Comparison of ENCODE assay signal across 1 cellular context in the genomic region with DNA sequence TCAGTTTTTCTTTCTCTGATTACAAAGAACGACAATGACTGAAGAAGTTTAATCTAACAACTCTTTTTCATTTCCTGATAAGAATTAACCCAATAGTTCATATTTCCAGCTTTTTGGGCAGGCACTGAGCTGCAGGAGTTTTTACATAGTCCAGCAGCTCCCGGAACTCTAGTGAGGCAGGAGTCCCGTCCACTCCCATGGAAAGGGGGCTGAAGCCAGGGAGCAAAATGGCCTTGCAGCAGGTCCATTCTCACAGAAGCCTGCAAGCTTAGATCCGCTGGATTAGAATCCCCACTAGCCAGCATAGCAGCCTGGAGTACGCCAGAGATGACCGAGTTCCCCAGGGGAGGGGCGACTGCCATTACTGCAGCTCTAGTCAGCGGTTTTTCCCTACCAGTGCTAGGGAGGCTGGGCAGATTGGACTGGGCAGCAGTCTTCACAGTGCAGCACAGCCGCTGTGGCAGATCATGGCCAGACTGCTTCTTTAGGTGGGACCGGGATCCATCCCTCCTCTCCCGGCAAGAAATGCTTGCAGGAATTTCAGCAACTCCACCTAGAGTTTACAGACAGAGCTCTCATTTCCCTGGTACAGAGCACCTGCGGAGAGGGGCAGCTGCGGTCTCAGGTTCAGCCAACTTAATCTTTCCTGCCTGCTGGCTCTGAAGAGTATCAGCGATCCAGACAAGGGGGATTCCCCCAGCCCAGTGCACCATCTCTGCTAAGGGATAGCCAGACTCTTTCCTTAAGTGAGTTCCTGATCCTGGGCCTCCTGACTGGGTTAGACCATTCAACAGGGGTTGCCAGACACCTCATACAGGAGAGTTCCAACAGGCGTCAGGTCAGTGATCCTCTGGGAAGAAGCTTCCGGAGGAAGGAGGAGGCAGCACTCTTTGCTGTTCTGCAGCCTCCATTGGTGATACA.
TF ChIP-seq lines count a peak whose summit lies in the region.

No MANE protein-coding gene starts in this region.

TF ChIP-seq in HepG2, 621 proteins besides CTCF, POLR2A, EP300 and RAD21 (continued from another document and continues in another):
- TF ChIP-seq, protein P1, sequence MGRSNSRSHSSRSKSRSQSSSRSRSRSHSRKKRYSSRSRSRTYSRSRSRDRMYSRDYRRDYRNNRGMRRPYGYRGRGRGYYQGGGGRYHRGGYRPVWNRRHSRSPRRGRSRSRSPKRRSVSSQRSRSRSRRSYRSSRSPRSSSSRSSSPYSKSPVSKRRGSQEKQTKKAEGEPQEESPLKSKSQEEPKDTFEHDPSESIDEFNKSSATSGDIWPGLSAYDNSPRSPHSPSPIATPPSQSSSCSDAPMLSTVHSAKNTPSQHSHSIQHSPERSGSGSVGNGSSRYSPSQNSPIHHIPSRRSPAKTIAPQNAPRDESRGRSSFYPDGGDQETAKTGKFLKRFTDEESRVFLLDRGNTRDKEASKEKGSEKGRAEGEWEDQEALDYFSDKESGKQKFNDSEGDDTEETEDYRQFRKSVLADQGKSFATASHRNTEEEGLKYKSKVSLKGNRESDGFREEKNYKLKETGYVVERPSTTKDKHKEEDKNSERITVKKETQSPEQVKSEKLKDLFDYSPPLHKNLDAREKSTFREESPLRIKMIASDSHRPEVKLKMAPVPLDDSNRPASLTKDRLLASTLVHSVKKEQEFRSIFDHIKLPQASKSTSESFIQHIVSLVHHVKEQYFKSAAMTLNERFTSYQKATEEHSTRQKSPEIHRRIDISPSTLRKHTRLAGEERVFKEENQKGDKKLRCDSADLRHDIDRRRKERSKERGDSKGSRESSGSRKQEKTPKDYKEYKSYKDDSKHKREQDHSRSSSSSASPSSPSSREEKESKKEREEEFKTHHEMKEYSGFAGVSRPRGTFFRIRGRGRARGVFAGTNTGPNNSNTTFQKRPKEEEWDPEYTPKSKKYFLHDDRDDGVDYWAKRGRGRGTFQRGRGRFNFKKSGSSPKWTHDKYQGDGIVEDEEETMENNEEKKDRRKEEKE (IDR thresholded peaks at IDR 0.05): no peak
- TF ChIP-seq SMC3 (IDR thresholded peaks at IDR 0.05; ENCODE audit: low read length): no peak
- 0 out of 2 replicates have a peak, but pooled peaks have one; percentile 49 for TF ChIP-seq ZNF552 (CRISPR knock-in tag; IDR thresholded peaks at IDR 0.05; ENCODE audit: borderline replicate concordance)
- TF ChIP-seq SMAD3 (CRISPR knock-in tag; IDR thresholded peaks at IDR 0.05): 0 out of 2 replicates have a peak, but pooled peaks have one; percentile 18
- TF ChIP-seq ZBTB38 (CRISPR knock-in tag; IDR thresholded peaks at IDR 0.05): no peak
- TF ChIP-seq ZNF781 (CRISPR knock-in tag; IDR thresholded peaks at IDR 0.05; ENCODE audit: borderline replicate concordance, not compliant biosample characterization): no peak
- peak; percentile 6; the same call in 1 of the 2 replicates for TF ChIP-seq ZFX (CRISPR knock-in tag; IDR thresholded peaks at IDR 0.05; ENCODE audit: low read depth)
- TF ChIP-seq HDAC1 (CRISPR knock-in tag; IDR thresholded peaks at IDR 0.05): peak; percentile 53
- TF ChIP-seq YEATS2 (CRISPR knock-in tag; IDR thresholded peaks at IDR 0.05; ENCODE audit: borderline replicate concordance): no peak
- TF ChIP-seq ELF4 (CRISPR knock-in tag; IDR thresholded peaks at IDR 0.05; ENCODE audit: borderline replicate concordance): peak; percentile 84
- no peak for TF ChIP-seq ZNF383 (CRISPR knock-in tag; IDR thresholded peaks at IDR 0.05; ENCODE audit: borderline replicate concordance)
- no peak for TF ChIP-seq KLF16 (CRISPR knock-in tag; IDR thresholded peaks at IDR 0.05)
- no peak for TF ChIP-seq RFX5 (IDR thresholded peaks at IDR 0.05; ENCODE audit: low read depth, low read length)
- TF ChIP-seq, protein P2, sequence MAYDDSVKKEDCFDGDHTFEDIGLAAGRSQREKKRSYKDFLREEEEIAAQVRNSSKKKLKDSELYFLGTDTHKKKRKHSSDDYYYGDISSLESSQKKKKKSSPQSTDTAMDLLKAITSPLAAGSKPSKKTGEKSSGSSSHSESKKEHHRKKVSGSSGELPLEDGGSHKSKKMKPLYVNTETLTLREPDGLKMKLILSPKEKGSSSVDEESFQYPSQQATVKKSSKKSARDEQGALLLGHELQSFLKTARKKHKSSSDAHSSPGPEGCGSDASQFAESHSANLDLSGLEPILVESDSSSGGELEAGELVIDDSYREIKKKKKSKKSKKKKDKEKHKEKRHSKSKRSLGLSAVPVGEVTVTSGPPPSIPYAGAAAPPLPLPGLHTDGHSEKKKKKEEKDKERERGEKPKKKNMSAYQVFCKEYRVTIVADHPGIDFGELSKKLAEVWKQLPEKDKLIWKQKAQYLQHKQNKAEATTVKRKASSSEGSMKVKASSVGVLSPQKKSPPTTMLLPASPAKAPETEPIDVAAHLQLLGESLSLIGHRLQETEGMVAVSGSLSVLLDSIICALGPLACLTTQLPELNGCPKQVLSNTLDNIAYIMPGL (CRISPR knock-in tag; IDR thresholded peaks at IDR 0.05; ENCODE audit: borderline replicate concordance in 1 of 2, low read depth in 1 of 2): peak in 1 of 2 experiments; percentile 46; a peak in 1 of 4 replicates
- TF ChIP-seq ZFY (CRISPR knock-in tag; IDR thresholded peaks at IDR 0.05): peak; percentile 32
- TF ChIP-seq, protein P3, sequence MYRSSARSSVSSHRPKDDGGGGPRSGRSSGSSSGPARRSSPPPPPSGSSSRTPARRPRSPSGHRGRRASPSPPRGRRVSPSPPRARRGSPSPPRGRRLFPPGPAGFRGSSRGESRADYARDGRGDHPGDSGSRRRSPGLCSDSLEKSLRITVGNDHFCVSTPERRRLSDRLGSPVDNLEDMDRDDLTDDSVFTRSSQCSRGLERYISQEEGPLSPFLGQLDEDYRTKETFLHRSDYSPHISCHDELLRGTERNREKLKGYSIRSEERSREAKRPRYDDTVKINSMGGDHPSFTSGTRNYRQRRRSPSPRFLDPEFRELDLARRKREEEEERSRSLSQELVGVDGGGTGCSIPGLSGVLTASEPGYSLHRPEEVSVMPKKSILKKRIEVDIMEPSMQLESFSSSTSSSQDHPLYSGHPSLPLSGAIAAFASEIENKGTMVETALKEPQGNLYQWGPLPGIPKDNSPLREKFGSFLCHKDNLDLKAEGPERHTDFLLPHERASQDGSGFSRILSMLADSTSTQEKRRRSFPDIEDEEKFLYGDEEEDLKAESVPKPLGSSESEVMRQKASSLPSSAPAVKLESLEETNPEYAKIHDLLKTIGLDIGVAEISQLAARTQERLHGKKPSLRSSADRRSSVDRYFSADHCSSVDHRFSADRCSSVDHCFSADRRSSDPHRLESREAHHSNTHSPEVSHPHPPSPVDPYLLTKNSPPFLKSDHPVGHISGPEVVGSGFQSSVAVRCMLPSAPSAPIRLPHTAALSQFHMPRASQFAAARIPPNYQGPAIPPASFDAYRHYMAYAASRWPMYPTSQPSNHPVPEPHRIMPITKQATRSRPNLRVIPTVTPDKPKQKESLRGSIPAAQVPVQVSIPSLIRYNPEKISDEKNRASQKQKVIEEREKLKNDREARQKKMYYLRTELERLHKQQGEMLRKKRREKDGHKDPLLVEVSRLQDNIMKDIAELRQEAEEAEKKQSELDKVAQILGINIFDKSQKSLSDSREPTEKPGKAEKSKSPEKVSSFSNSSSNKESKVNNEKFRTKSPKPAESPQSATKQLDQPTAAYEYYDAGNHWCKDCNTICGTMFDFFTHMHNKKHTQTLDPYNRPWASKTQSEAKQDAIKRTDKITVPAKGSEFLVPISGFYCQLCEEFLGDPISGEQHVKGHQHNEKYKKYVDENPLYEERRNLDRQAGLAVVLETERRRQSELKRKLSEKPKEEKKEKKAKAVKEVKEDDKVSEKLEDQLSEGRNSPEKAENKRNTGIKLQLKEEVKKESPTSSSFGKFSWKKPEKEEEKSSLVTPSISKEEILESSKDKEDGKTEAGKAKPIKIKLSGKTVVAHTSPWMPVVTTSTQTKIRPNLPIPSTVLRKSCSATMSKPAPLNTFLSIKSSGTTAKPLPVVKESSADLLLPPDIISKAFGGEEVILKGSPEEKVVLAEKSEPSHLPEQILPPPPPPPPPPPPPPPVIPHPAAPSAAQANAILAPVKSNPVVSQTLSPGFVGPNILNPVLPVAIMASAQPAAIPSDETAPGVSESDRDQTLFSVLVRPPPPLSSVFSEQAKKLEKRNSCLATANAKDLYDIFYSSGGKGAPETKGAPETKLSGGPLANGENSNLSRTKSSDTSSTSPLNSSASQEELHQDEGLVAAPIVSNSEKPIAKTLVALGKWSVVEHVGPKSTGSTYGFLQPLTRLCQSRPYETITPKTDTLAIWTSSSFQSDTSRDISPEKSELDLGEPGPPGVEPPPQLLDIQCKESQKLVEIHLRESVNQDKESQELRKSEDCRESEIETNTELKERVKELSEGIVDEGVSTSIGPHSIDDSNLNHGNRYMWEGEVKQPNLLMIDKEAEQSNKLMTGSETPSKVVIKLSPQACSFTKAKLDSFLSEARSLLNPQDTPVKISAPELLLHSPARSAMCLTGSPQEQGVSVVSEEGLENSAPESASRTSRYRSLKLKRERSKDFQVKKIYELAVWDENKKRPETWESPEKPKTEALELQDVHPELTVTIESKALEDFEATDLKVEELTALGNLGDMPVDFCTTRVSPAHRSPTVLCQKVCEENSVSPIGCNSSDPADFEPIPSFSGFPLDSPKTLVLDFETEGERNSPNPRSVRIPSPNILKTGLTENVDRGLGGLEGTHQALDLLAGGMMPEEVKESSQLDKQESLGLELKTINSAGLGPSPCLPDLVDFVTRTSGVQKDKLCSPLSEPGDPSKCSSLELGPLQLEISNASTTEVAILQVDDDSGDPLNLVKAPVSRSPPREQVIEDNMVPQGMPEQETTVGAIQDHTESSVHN (CRISPR knock-in tag; IDR thresholded peaks at IDR 0.05): no peak
- TF ChIP-seq, protein P4, sequence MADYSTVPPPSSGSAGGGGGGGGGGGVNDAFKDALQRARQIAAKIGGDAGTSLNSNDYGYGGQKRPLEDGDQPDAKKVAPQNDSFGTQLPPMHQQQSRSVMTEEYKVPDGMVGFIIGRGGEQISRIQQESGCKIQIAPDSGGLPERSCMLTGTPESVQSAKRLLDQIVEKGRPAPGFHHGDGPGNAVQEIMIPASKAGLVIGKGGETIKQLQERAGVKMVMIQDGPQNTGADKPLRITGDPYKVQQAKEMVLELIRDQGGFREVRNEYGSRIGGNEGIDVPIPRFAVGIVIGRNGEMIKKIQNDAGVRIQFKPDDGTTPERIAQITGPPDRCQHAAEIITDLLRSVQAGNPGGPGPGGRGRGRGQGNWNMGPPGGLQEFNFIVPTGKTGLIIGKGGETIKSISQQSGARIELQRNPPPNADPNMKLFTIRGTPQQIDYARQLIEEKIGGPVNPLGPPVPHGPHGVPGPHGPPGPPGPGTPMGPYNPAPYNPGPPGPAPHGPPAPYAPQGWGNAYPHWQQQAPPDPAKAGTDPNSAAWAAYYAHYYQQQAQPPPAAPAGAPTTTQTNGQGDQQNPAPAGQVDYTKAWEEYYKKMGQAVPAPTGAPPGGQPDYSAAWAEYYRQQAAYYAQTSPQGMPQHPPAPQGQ (CRISPR knock-in tag; IDR thresholded peaks at IDR 0.05; ENCODE audit: borderline replicate concordance): no peak
- TF ChIP-seq, protein P5, sequence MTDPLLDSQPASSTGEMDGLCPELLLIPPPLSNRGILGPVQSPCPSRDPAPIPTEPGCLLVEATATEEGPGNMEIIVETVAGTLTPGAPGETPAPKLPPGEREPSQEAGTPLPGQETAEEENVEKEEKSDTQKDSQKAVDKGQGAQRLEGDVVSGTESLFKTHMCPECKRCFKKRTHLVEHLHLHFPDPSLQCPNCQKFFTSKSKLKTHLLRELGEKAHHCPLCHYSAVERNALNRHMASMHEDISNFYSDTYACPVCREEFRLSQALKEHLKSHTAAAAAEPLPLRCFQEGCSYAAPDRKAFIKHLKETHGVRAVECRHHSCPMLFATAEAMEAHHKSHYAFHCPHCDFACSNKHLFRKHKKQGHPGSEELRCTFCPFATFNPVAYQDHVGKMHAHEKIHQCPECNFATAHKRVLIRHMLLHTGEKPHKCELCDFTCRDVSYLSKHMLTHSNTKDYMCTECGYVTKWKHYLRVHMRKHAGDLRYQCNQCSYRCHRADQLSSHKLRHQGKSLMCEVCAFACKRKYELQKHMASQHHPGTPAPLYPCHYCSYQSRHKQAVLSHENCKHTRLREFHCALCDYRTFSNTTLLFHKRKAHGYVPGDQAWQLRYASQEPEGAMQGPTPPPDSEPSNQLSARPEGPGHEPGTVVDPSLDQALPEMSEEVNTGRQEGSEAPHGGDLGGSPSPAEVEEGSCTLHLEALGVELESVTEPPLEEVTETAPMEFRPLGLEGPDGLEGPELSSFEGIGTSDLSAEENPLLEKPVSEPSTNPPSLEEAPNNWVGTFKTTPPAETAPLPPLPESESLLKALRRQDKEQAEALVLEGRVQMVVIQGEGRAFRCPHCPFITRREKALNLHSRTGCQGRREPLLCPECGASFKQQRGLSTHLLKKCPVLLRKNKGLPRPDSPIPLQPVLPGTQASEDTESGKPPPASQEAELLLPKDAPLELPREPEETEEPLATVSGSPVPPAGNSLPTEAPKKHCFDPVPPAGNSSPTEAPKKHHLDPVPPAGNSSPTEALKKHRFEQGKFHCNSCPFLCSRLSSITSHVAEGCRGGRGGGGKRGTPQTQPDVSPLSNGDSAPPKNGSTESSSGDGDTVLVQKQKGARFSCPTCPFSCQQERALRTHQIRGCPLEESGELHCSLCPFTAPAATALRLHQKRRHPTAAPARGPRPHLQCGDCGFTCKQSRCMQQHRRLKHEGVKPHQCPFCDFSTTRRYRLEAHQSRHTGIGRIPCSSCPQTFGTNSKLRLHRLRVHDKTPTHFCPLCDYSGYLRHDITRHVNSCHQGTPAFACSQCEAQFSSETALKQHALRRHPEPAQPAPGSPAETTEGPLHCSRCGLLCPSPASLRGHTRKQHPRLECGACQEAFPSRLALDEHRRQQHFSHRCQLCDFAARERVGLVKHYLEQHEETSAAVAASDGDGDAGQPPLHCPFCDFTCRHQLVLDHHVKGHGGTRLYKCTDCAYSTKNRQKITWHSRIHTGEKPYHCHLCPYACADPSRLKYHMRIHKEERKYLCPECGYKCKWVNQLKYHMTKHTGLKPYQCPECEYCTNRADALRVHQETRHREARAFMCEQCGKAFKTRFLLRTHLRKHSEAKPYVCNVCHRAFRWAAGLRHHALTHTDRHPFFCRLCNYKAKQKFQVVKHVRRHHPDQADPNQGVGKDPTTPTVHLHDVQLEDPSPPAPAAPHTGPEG (CRISPR knock-in tag; IDR thresholded peaks at IDR 0.05): 0 out of 2 replicates have a peak, but pooled peaks have one; percentile 28
- TF ChIP-seq WIZ (CRISPR knock-in tag; IDR thresholded peaks at IDR 0.05): 0 out of 2 replicates have a peak, but pooled peaks have one; percentile 35
- TF ChIP-seq SALL1 (CRISPR knock-in tag; IDR thresholded peaks at IDR 0.05): peak; percentile 39; the same call in 1 of the 2 replicates
- TF ChIP-seq, protein P6, sequence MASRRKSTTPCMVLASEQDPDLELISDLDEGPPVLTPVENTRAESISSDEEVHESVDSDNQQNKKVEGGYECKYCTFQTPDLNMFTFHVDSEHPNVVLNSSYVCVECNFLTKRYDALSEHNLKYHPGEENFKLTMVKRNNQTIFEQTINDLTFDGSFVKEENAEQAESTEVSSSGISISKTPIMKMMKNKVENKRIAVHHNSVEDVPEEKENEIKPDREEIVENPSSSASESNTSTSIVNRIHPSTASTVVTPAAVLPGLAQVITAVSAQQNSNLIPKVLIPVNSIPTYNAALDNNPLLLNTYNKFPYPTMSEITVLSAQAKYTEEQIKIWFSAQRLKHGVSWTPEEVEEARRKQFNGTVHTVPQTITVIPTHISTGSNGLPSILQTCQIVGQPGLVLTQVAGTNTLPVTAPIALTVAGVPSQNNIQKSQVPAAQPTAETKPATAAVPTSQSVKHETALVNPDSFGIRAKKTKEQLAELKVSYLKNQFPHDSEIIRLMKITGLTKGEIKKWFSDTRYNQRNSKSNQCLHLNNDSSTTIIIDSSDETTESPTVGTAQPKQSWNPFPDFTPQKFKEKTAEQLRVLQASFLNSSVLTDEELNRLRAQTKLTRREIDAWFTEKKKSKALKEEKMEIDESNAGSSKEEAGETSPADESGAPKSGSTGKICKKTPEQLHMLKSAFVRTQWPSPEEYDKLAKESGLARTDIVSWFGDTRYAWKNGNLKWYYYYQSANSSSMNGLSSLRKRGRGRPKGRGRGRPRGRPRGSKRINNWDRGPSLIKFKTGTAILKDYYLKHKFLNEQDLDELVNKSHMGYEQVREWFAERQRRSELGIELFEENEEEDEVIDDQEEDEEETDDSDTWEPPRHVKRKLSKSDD (CRISPR knock-in tag; IDR thresholded peaks at IDR 0.05; ENCODE audit: low read depth): no peak
- TF ChIP-seq ZNF225 (CRISPR knock-in tag; IDR thresholded peaks at IDR 0.05): 0 out of 2 replicates have a peak, but pooled peaks have one; percentile 24
- TF ChIP-seq SAP130 (CRISPR knock-in tag; IDR thresholded peaks at IDR 0.05; ENCODE audit: low read depth): no peak; the same call in none of the 2 replicates
